Comparison of ENCODE assay signal across 8 cellular contexts in the genomic region with DNA sequence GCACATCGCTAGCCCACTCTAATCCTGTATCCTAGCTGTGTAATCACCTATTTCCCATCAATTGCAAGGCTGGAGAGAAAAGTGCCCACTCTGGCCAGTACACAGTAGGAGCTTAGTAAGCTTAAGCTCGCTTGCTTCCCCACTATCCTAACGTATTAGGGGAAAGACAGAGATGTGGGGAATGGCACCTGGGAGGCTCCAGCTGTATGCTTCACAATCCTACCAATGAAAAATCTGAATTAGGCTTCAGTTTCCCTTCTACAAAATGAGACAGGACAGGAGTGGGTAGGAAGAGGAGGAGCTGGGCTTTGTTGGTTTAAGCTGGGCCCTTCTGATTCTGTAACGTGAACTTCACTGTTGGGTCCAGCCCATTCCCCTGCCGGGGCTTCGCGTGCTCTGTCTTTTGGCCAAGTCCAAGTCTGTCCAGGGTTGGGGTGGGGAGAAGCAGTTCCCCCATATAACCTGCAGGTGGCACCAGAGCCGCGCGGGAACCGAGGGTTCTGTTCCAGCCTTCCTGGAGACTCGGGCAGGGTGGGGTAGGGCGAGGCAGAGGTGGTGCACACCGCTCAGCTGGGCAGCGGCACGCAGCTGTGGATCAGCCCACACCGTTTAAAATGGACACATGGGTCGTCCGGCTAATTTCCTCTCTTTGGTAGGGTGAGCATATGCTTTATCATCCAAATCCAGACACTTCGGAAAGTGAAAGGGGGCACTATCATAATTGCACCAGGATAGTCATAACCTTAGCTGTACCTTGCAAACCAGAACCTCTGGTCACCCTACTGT.
DNase-seq lines count a peak whose midpoint lies in the region; ATAC-seq and TF ChIP-seq lines count a peak whose summit lies in the region.

No MANE protein-coding gene starts in this region.

- intact Hi-C loops in activated CD4-positive, alpha-beta T cell treated with anti-CD3 and anti-CD28 coated beads for 36 hours (cut with DNase I, micrococcal nuclease), result loop anchor here (1.0 to 10.0 kb wide), 5 partner anchors 76 to 282 kb away; no protein-coding TSS in a partner anchor
- intact Hi-C loops in colonic mucosa (cut with DNase I), result no loop called here

- no peaks in the 10 kb centered on the region for H3K36me3 Mint-ChIP-seq in activated CD4-positive, alpha-beta T cell treated with anti-CD3 and anti-CD28 coated beads for 36 hours (ENCODE audit: low read depth)

- POLR2A ChIA-PET in GM10248 (lab: Yijun Ruan, JAX), result no interaction called here
- POLR2A ChIA-PET in activated CD4-positive, alpha-beta T cell treated with anti-CD3 and anti-CD28 coated beads for 36 hours (lab: Charles Lee), result no interaction called here

- H3K4me3 ChIP-seq in colonic mucosa (no peak overlapping the region), liver (ENCODE audit: low read depth in 1 of 3, low read length in 3 of 3) (peak overlapping the region in 1 of 3 donors; percentile 19)

- peak; percentile 85 for DNase-seq in GM10248 (ENCODE audit: extremely low spot score)
- peak; percentile 66 for DNase-seq in NCI-H226
- DNase-seq in activated CD4-positive, alpha-beta T cell treated with anti-CD3 and anti-CD28 coated beads for 36 hours, result peak; percentile 87
- peak; percentile 90 for DNase-seq in colonic mucosa
- DNase-seq in stimulated activated CD4-positive, alpha-beta T cell treated with anti-CD3 and anti-CD28 coated beads, Interleukin-4, amount 100 ng/mL, for 24 hours, result peak; percentile 80

- CTCF ChIA-PET in GM10248 (lab: Yijun Ruan, JAX), result interaction anchor here (0.6 to 4.1 kb wide), 47 partner anchors 9 to 755 kb away, joined by 3 to 105 read pairs (median 4); a partner anchor contains a TSS
- CTCF ChIA-PET in activated CD4-positive, alpha-beta T cell treated with anti-CD3 and anti-CD28 coated beads for 36 hours (lab: Charles Lee), result interaction anchor here (0.6 to 3.5 kb wide), 26 partner anchors 8 to 736 kb away, joined by 3 to 48 read pairs (median 5); no protein-coding TSS in a partner anchor

- H3K27me3 ChIP-seq in colonic mucosa, result no peaks in the 10 kb centered on the region
- no peaks in the 10 kb centered on the region for H3K27me3 ChIP-seq in liver (ENCODE audit: control insufficient read depth in 4 of 4, insufficient read depth in 4 of 4, low read length in 3 of 4)

- H3K27ac Mint-ChIP-seq in activated CD4-positive, alpha-beta T cell treated with anti-CD3 and anti-CD28 coated beads for 36 hours, result no peak overlapping the region

- no peaks in the 10 kb centered on the region for H3K9me3 ChIP-seq in colonic mucosa
- H3K9me3 ChIP-seq in liver (ENCODE audit: control insufficient read depth in 4 of 4, low read length in 3 of 4), result no peaks in the 10 kb centered on the region

- H3K9ac ChIP-seq in colonic mucosa (ENCODE audit: low read depth in 2 of 2, low read length in 2 of 2) (no peak overlapping the region), liver (ENCODE audit: low read depth in 1 of 2, low read length in 2 of 2) (peak overlapping the region in 1 of 2 donors; percentile 21)

- peak; percentile 73 for ATAC-seq in HG02759 (IDR thresholded peaks at IDR 0.05; ENCODE audit: unreplicated experiment)
- peak; percentile 98 for ATAC-seq in activated CD4-positive, alpha-beta T cell treated with anti-CD3 and anti-CD28 coated beads for 36 hours
- no peak for ATAC-seq in GM18870 (IDR thresholded peaks at IDR 0.05; ENCODE audit: unreplicated experiment)

- peak; percentile 93 to 97 for TF ChIP-seq RAD21 in liver (IDR thresholded peaks at IDR 0.05)

- no peaks in the 10 kb centered on the region for H3K9me3 Mint-ChIP-seq in activated CD4-positive, alpha-beta T cell treated with anti-CD3 and anti-CD28 coated beads for 36 hours (ENCODE audit: low read depth)

- peaks cover 6% of the 10 kb centered on the region for H3K4me1 Mint-ChIP-seq in activated CD4-positive, alpha-beta T cell treated with anti-CD3 and anti-CD28 coated beads for 36 hours

- H3K27ac ChIP-seq in colonic mucosa, result no peak overlapping the region
- no peak overlapping the region for H3K27ac ChIP-seq in liver (ENCODE audit: low read depth in 1 of 2, low read length in 2 of 2)

- no peak overlapping the region for H3K4me3 Mint-ChIP-seq in activated CD4-positive, alpha-beta T cell treated with anti-CD3 and anti-CD28 coated beads for 36 hours

- H3K4me1 ChIP-seq in colonic mucosa (no peaks in the 10 kb centered on the region), liver (ENCODE audit: control insufficient read depth in 4 of 4, insufficient read depth in 4 of 4, low read length in 3 of 4) (no peaks in the 10 kb centered on the region)

- H3K36me3 ChIP-seq in colonic mucosa, result no peaks in the 10 kb centered on the region
- H3K36me3 ChIP-seq in liver (ENCODE audit: control insufficient read depth in 4 of 4, insufficient read depth in 3 of 4, low read depth in 1 of 4, low read length in 3 of 4), result no peaks in the 10 kb centered on the region

- H3K27me3 Mint-ChIP-seq in activated CD4-positive, alpha-beta T cell treated with anti-CD3 and anti-CD28 coated beads for 36 hours, result peaks cover 6% of the 10 kb centered on the region

- 10% methylated on average over 20 of the region's 20 CpGs for WGBS in liver

- peak; percentile 96 for TF ChIP-seq CTCF in GM10248 (IDR thresholded peaks at IDR 0.05; ENCODE audit: control extremely low read depth, extremely low read depth, low read depth, missing control alignments)
- peak; percentile 98 for TF ChIP-seq CTCF in colonic mucosa (IDR thresholded peaks at IDR 0.05)
- TF ChIP-seq CTCF in liver (IDR thresholded peaks at IDR 0.05; ENCODE audit: low read depth, low read length, missing input control), result peak; percentile 96

TF ChIP-seq in liver, 16 proteins besides CTCF, POLR2A, EP300 and RAD21:
- TF ChIP-seq HNF4A (conservative IDR thresholded peaks at IDR 0.05), result peak in 1 of 2 donors; percentile 29
- no peak for TF ChIP-seq YY1 (IDR thresholded peaks at IDR 0.05)
